ENCODE assay signal across 16 cellular contexts in genomic region chr5:174997688-174998087, GRCh38.
A peak's percentile ranks its signal among the peaks of the same experiment; 100 is the strongest.
DNase-seq lines count a peak whose midpoint lies in the region; ATAC-seq and TF ChIP-seq lines count a peak whose summit lies in the region.
"Had no signal": no experiment of that assay in that cellular context is flagged by ENCODE, and none has a peak within 500 bp of the region (broad histone marks: within the 10 kb centered on the region; RNA-seq: fewer than 3 reads in every experiment).

No MANE protein-coding gene starts in this region.

- peak overlapping the region; percentile 48 for H3K27ac Mint-ChIP-seq in activated naive CD4-positive, alpha-beta T cell treated with anti-CD3 and anti-CD28 coated beads, Interleukin-2, amount 50 U/mL, for 24 hours
- H3K27ac Mint-ChIP-seq in T-cell = peak overlapping the region; percentile 12 to 28
- H3K27ac Mint-ChIP-seq: GM23338, H9 had no signal

- peak in 2 of 4 experiments; percentile 40 to 41 for ATAC-seq in T-cell (replicated peaks in 1 of 4)
- ATAC-seq in HG03432 (IDR thresholded peaks at IDR 0.05; ENCODE audit: unreplicated experiment) = no peak
- ATAC-seq: GM23338, K562 had no signal

- H2BK5ac ChIP-seq in neuronal stem cell (ENCODE audit: low read length) = no peak overlapping the region

- no peak overlapping the region for H4K91ac ChIP-seq in neuronal stem cell (ENCODE audit: low read depth, low read length, poor library complexity)

- POLR2A ChIA-PET in T-cell (lab: Charles Lee) = no interaction called here

- H2AK5ac ChIP-seq in neuronal stem cell (ENCODE audit: low read depth, low read length) = no peak overlapping the region

- no peaks in the 10 kb centered on the region for H3K36me3 ChIP-seq in neuronal stem cell (replicated peaks in 1 of 2; ENCODE audit: control insufficient read depth in 2 of 2, insufficient read depth in 2 of 2, low read length in 2 of 2)
- no peaks in the 10 kb centered on the region for H3K36me3 ChIP-seq in BE2C
- H3K36me3 ChIP-seq: BLaER1 treated with 17β-estradiol and CSF1 and Interleukin-3, amounts not matched to agents 10 nM and 100 nM had no signal

- no peak for TF ChIP-seq CTCF in BE2C (IDR thresholded peaks at IDR 0.05; ENCODE audit: low read depth, low read length)

- H3K27me3 Mint-ChIP-seq in activated naive CD4-positive, alpha-beta T cell treated with anti-CD3 and anti-CD28 coated beads, Interleukin-2, amount 50 U/mL, for 24 hours = peaks cover 1% of the 10 kb centered on the region
- peaks cover 0 to 9% of the 10 kb centered on the region in 2 donors for H3K27me3 Mint-ChIP-seq in T-cell
- H3K27me3 Mint-ChIP-seq: CD4-positive, CD25-positive, alpha-beta regulatory T cell had no signal

- H2AFZ ChIP-seq in neuronal stem cell (ENCODE audit: low read length) = no peak overlapping the region
- H2AFZ ChIP-seq: GM23338 had no signal

- no peak overlapping the region for H2BK120ac ChIP-seq in neuronal stem cell (ENCODE audit: low read depth, low read length)

- H3K27me3 ChIP-seq in neuronal stem cell (ENCODE audit: control insufficient read depth in 3 of 3, insufficient read depth in 3 of 3, low read depth in 1 of 3, low read length in 3 of 3) (no peaks in the 10 kb centered on the region), BE2C (no peaks in the 10 kb centered on the region)
- H3K27me3 ChIP-seq: BLaER1 treated with 17β-estradiol and CSF1 and Interleukin-3, amounts not matched to agents 10 nM and 100 nM had no signal

- H3K4me2 ChIP-seq in neuronal stem cell (ENCODE audit: insufficient read depth, low read length, poor library complexity, severe bottlenecking) = no peak overlapping the region
- H3K4me2 ChIP-seq: BLaER1 treated with 17β-estradiol and CSF1 and Interleukin-3, amounts not matched to agents 10 nM and 100 nM; GM23338 had no signal

- WGBS in neuronal stem cell (ENCODE audit: extremely low coverage in 2 of 2, insufficient read length in 2 of 2, insufficient replicate concordance in 1 of 2), 2 donors = no CpG with 5 or more reads among the region's 1 CpG

- H2BK15ac ChIP-seq in neuronal stem cell (ENCODE audit: low read length) = no peak overlapping the region

- H3K9ac ChIP-seq in neuronal stem cell (ENCODE audit: low read depth, low read length, poor library complexity) = no peak overlapping the region
- H3K9ac ChIP-seq: BLaER1 treated with 17β-estradiol and CSF1 and Interleukin-3, amounts not matched to agents 10 nM and 100 nM had no signal

- H3K36me3 Mint-ChIP-seq in activated naive CD4-positive, alpha-beta T cell treated with anti-CD3 and anti-CD28 coated beads, Interleukin-2, amount 50 U/mL, for 24 hours = peaks cover 3% of the 10 kb centered on the region
- no peaks in the 10 kb centered on the region for H3K36me3 Mint-ChIP-seq in T-cell
- H3K36me3 Mint-ChIP-seq: CD4-positive, CD25-positive, alpha-beta regulatory T cell had no signal

- no peak overlapping the region for H3K23ac ChIP-seq in neuronal stem cell (ENCODE audit: low read depth, low read length, poor library complexity)

- H3K4me1 ChIP-seq in neuronal stem cell (ENCODE audit: control insufficient read depth in 2 of 2, insufficient read depth in 1 of 2, low read depth in 1 of 2, low read length in 2 of 2) (peaks cover 0 to 2% of the 10 kb centered on the region in 2 donors), BE2C (no peaks in the 10 kb centered on the region)

- H3K27ac ChIP-seq in neuronal stem cell (replicated peaks; ENCODE audit: low read length) = no peak overlapping the region
- H3K27ac ChIP-seq: BLaER1 treated with 17β-estradiol and CSF1 and Interleukin-3, amounts not matched to agents 10 nM and 100 nM; HL-60 had no signal

- no peak for DNase-seq in activated naive CD4-positive, alpha-beta T cell (lab: John Stamatoyannopoulos, UW)
- DNase-seq in T-cell = no peak
- peak; percentile 21 for DNase-seq in central memory CD4-positive, alpha-beta T cell
- no peak for DNase-seq in neuronal stem cell (ENCODE audit: low spot score)
- DNase-seq in BE2C = no peak
- DNase-seq: 8988T, AML-193, DMS79, H9 had no signal

- H3K79me1 ChIP-seq in neuronal stem cell (ENCODE audit: low read depth, low read length) = no peaks in the 10 kb centered on the region

- no peak overlapping the region for H2BK12ac ChIP-seq in neuronal stem cell (ENCODE audit: low read length)

- H3K14ac ChIP-seq in neuronal stem cell (ENCODE audit: low read length) = no peak overlapping the region

- H3K4me3 ChIP-seq in neuronal stem cell (ENCODE audit: low read length in 2 of 2) = no peak overlapping the region
- no peak overlapping the region for H3K4me3 ChIP-seq in BE2C (ENCODE audit: low read depth, low read length)
- H3K4me3 ChIP-seq: BLaER1 treated with 17β-estradiol and CSF1 and Interleukin-3, amounts not matched to agents 10 nM and 100 nM; GM23338; K562 had no signal

- peak overlapping the region; percentile 12 for H3K4me3 Mint-ChIP-seq in activated naive CD4-positive, alpha-beta T cell treated with anti-CD3 and anti-CD28 coated beads, Interleukin-2, amount 50 U/mL, for 24 hours
- H3K4me3 Mint-ChIP-seq in T-cell = no peak overlapping the region
- H3K4me3 Mint-ChIP-seq: CD4-positive, CD25-positive, alpha-beta regulatory T cell; GM23338; H9 had no signal

- H3K4me1 Mint-ChIP-seq in activated naive CD4-positive, alpha-beta T cell treated with anti-CD3 and anti-CD28 coated beads, Interleukin-2, amount 50 U/mL, for 24 hours = no peaks in the 10 kb centered on the region
- peaks cover 3 to 6% (median 4%) of the 10 kb centered on the region in 3 donors for H3K4me1 Mint-ChIP-seq in T-cell
- H3K4me1 Mint-ChIP-seq: GM23338, H9 had no signal

- H3K9me3 Mint-ChIP-seq in activated naive CD4-positive, alpha-beta T cell treated with anti-CD3 and anti-CD28 coated beads, Interleukin-2, amount 50 U/mL, for 24 hours = peaks cover 6% of the 10 kb centered on the region
- peaks cover 13 to 17% (median 13%) of the 10 kb centered on the region in 3 donors for H3K9me3 Mint-ChIP-seq in T-cell

- no peak overlapping the region for H3K18ac ChIP-seq in neuronal stem cell (ENCODE audit: low read length)

- no peak overlapping the region for H4K8ac ChIP-seq in neuronal stem cell (ENCODE audit: low read depth, low read length)

- CTCF ChIA-PET in T-cell (lab: Charles Lee) = interaction anchor here in 1 of 2 donors (0.5 to 0.6 kb wide), 2 partner anchors 47 to 305 kb away, joined by 3 to 4 read pairs; no protein-coding TSS in a partner anchor

- H3K9me3 ChIP-seq in neuronal stem cell (replicated peaks in 1 of 2; ENCODE audit: control insufficient read depth in 2 of 2, insufficient read depth in 1 of 2, low read depth in 1 of 2, low read length in 2 of 2) (peaks cover 0 to 2% of the 10 kb centered on the region in 2 donors), BE2C (no peaks in the 10 kb centered on the region)

- no peak overlapping the region for H3K4ac ChIP-seq in neuronal stem cell (ENCODE audit: low read length)
